8 cellular contexts compared by ENCODE assay signal in genomic region chr1:25895365-25895990, GRCh38. TPM values are rescaled to one million over a fixed set of nuclear protein-coding genes. Genes with fewer than 3 reads are reported as not detected.
DNase-seq lines count a peak whose midpoint lies in the region; ATAC-seq and TF ChIP-seq lines count a peak whose summit lies in the region.

No MANE protein-coding gene starts in this region.

- intact Hi-C loops in ascending aorta (cut with DNase I) (loop anchor here (1.0 kb wide), 1 partner anchor 103 kb away; the partner anchor contains the start of gene PAFAH2), left ventricle myocardium superior (cut with micrococcal nuclease) (no loop called here), sciatic nerve (cut with DNase I) (no loop called here)

- H3K4me1 ChIP-seq in ascending aorta = peaks cover 6 to 19% of the 10 kb centered on the region in 2 donors

- peaks cover 11 to 20% of the 10 kb centered on the region in 2 donors for H3K36me3 ChIP-seq in ascending aorta

- peak overlapping the region in 1 of 2 donors; percentile 9 for H3K4me3 ChIP-seq in ascending aorta

- H3K27me3 ChIP-seq in ascending aorta = no peaks in the 10 kb centered on the region

- ATAC-seq in GM18499 (IDR thresholded peaks at IDR 0.05; ENCODE audit: insufficient read depth, unreplicated experiment) (peak; percentile 58), HG03045 (IDR thresholded peaks at IDR 0.05; ENCODE audit: unreplicated experiment) (peak; percentile 87), left ventricle myocardium superior (peak; percentile 96), sciatic nerve (peak; percentile 94), GM21447 (IDR thresholded peaks at IDR 0.05; ENCODE audit: unreplicated experiment) (no peak)

- peak; percentile 79 for DNase-seq in NCI-H2107 (lab: John Stamatoyannopoulos, UW)
- DNase-seq in T1000 (lab: John Stamatoyannopoulos, UW) = peak; percentile 86
- peak; percentile 51 to 94 for DNase-seq in ascending aorta (ENCODE audit: low spot score in 2 of 2)
- DNase-seq in left ventricle myocardium superior = peak; percentile 91
- peak; percentile 95 for DNase-seq in sciatic nerve (ENCODE audit: low spot score)

- TF ChIP-seq CTCF in ascending aorta (IDR thresholded peaks at IDR 0.05) = peak; percentile 99

- H3K27ac ChIP-seq in ascending aorta = no peak overlapping the region

- no peaks in the 10 kb centered on the region for H3K9me3 ChIP-seq in ascending aorta

RNA-seq across cellular contexts. Expression of gene STMN1, which starts 10.7 kb away (rescaled TPM):
- total RNA-seq in ascending aorta (16.8 TPM), left ventricle myocardium superior (21.4 TPM), sciatic nerve (186 TPM)

RNA-seq across cellular contexts. Expression of gene PAQR7, which starts 20.0 kb away (rescaled TPM):
- 6.9 TPM for total RNA-seq in ascending aorta
- total RNA-seq in left ventricle myocardium superior = 2.0 TPM
- 12.3 TPM for total RNA-seq in sciatic nerve

RNA-seq across cellular contexts. Expression of gene AUNIP, which starts 36.2 kb away (rescaled TPM):
- total RNA-seq in ascending aorta (not detected), left ventricle myocardium superior (not detected), sciatic nerve (not detected)
